In the genomic region with DNA sequence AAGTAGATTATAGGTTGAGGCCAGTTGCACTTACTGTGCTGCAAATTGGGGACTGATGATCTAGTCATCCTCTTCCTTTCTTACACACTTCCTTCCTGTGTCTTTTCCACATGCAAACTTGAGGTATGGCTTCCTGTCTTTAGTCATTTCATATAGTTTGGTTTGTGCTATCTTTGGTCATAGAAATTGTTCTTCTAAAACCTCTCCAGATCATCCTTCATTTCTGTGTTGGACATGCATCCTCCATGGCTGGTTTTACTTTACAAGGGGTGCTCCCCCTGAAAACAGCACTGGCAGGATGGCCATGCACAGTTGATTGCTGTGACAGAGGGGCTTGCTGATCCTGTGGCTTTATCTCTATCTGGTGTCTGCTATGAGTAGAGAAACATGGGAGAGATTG, we compare ENCODE assay signal across 10 cellular contexts. TPM values are rescaled to one million over a fixed set of nuclear protein-coding genes. Genes with fewer than 3 reads are reported as not detected.
DNase-seq lines count a peak whose midpoint lies in the region; ATAC-seq and TF ChIP-seq lines count a peak whose summit lies in the region.
"Had no signal": no experiment of that assay in that cellular context is flagged by ENCODE, and none has a peak within 500 bp of the region (broad histone marks: within the 10 kb centered on the region; RNA-seq: fewer than 3 reads in every experiment).

No MANE protein-coding gene starts in this region.

- no peaks in the 10 kb centered on the region for H3K9me3 Mint-ChIP-seq in effector memory CD8-positive, alpha-beta T cell

- no peak overlapping the region for H3K27ac Mint-ChIP-seq in effector memory CD8-positive, alpha-beta T cell

- intact Hi-C loops in uterus (cut with DNase I; ENCODE audit: low total_unique reads) = no loop called here
- intact Hi-C loops in vagina (cut with DNase I) = no loop called here

- H3K27ac ChIP-seq in uterus = no peak overlapping the region
- no peak overlapping the region for H3K27ac ChIP-seq in vagina

- H3K9me3 ChIP-seq in uterus (no peaks in the 10 kb centered on the region), vagina (no peaks in the 10 kb centered on the region)

- H3K4me1 ChIP-seq in uterus (peaks cover 0 to 4% of the 10 kb centered on the region in 2 donors), vagina (peaks cover 12% of the 10 kb centered on the region)

- DNase-seq in effector memory CD8-positive, alpha-beta T cell = no peak
- DNase-seq in glomerular visceral epithelial cell (ENCODE audit: extremely low spot score) (no peak), NCI-H526 treated with DMSO at 0.1 percent for 48 hours (lab: John Stamatoyannopoulos, UW) (no peak), uterus (no peak), vagina (ENCODE audit: extremely low spot score in 2 of 2) (no peak)

- ATAC-seq in GM18499 (IDR thresholded peaks at IDR 0.05; ENCODE audit: insufficient read depth, unreplicated experiment) (peak; percentile 47), GM21381 (IDR thresholded peaks at IDR 0.05; ENCODE audit: unreplicated experiment) (peak; percentile 55), HG03457 (IDR thresholded peaks at IDR 0.05; ENCODE audit: unreplicated experiment) (peak; percentile 40)
- ATAC-seq in effector memory CD8-positive, alpha-beta T cell (replicated peaks) = peak; percentile 44
- ATAC-seq: left lobe of liver, Panc1 had no signal

- no peak for TF ChIP-seq POLR2A in uterus (IDR thresholded peaks at IDR 0.05)
- no peak for TF ChIP-seq POLR2A in vagina (IDR thresholded peaks at IDR 0.05)

- TF ChIP-seq CTCF in uterus (IDR thresholded peaks at IDR 0.05) (no peak), vagina (IDR thresholded peaks at IDR 0.05) (no peak)

- H3K27me3 ChIP-seq in uterus (no peaks in the 10 kb centered on the region), vagina (no peaks in the 10 kb centered on the region)

- H3K36me3 Mint-ChIP-seq in effector memory CD8-positive, alpha-beta T cell (ENCODE audit: insufficient read depth) = no peaks in the 10 kb centered on the region

- no peak overlapping the region for H3K4me3 ChIP-seq in uterus
- H3K4me3 ChIP-seq in vagina = no peak overlapping the region

- peaks cover 0 to 17% of the 10 kb centered on the region in 2 donors for H3K4me1 Mint-ChIP-seq in effector memory CD8-positive, alpha-beta T cell (ENCODE audit: low read depth in 2 of 2)

- peaks cover 0 to 15% of the 10 kb centered on the region in 2 donors for H3K27me3 Mint-ChIP-seq in effector memory CD8-positive, alpha-beta T cell

- no peak overlapping the region for H3K4me3 Mint-ChIP-seq in effector memory CD8-positive, alpha-beta T cell

- H3K36me3 ChIP-seq in uterus (no peaks in the 10 kb centered on the region), vagina (no peaks in the 10 kb centered on the region)

RNA-seq across cellular contexts. Expression of a gene that starts 36.5 kb away (rescaled TPM):
- 10 to 100 TPM; 10.3 to 53.2 (median 27.0) TPM for total RNA-seq in uterus
- 16.7 TPM for total RNA-seq in vagina
